14 cellular contexts compared by ENCODE assay signal in the genomic region with DNA sequence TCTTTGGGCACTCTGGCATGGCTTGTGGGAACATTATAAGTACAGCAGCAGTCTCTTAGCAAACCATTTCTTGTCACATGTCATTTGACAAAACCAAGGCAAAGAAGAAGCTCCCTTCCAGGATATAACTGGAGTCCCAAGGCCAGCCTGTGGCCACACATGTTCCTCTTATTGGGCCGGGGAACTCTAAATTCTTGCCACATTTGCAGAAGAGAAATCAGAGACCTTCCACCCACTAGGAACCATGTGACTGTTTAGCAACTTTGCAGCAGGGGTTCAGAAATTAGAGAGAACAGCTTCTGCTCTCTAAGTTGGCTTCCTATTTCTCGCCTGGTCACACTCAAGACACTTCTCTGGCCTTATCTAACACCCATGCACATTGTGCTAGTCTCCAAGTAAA. TPM values are rescaled to one million over a fixed set of nuclear protein-coding genes. Genes with fewer than 3 reads are reported as not detected.
DNase-seq lines count a peak whose midpoint lies in the region; ATAC-seq and TF ChIP-seq lines count a peak whose summit lies in the region.
"Had no signal": no experiment of that assay in that cellular context is flagged by ENCODE, and none has a peak within 500 bp of the region (broad histone marks: within the 10 kb centered on the region; RNA-seq: fewer than 3 reads in every experiment).

No MANE protein-coding gene starts in this region.

- H3K27ac Mint-ChIP-seq in CD8-positive, alpha-beta T cell: no peak overlapping the region
- no peak overlapping the region for H3K27ac Mint-ChIP-seq in type B pancreatic cell

- POLR2A ChIA-PET in CD8-positive, alpha-beta T cell (lab: Charles Lee): no interaction called here

- H3K27ac ChIP-seq in ascending aorta (no peak overlapping the region), neutrophil (peak overlapping the region; percentile 92)
- H3K27ac ChIP-seq in CD8-positive, alpha-beta T cell (ENCODE audit: low read depth, low read length): no peak overlapping the region

- H3K4me1 ChIP-seq in ascending aorta (no peaks in the 10 kb centered on the region), neutrophil (ENCODE audit: control insufficient read depth in 1 of 2, insufficient read depth in 1 of 2, low read depth in 1 of 2, low read length in 1 of 2) (peaks cover 43 to 44% of the 10 kb centered on the region in 2 experiments)
- H3K4me1 ChIP-seq in CD8-positive, alpha-beta T cell (ENCODE audit: insufficient read depth, low read length): no peaks in the 10 kb centered on the region
- H3K4me1 ChIP-seq: Caco-2 had no signal

- no peak overlapping the region for H3K4me3 ChIP-seq in ascending aorta
- peak overlapping the region; percentile 15 to 26 for H3K4me3 ChIP-seq in neutrophil (ENCODE audit: low read depth in 1 of 2, low read length in 1 of 2)
- no peak overlapping the region for H3K4me3 ChIP-seq in CD8-positive, alpha-beta T cell (ENCODE audit: low read depth, low read length)

- no peaks in the 10 kb centered on the region for H3K36me3 Mint-ChIP-seq in CD8-positive, alpha-beta T cell
- no peaks in the 10 kb centered on the region for H3K36me3 Mint-ChIP-seq in type B pancreatic cell

- peak; percentile 65 for ATAC-seq in GM18858 (IDR thresholded peaks at IDR 0.05; ENCODE audit: unreplicated experiment)
- ATAC-seq in HG03066 (IDR thresholded peaks at IDR 0.05; ENCODE audit: low read depth, unreplicated experiment): peak; percentile 48
- no peak for ATAC-seq in CD8-positive, alpha-beta T cell
- ATAC-seq: Panc1 had no signal

- no peak overlapping the region for H3K4me3 Mint-ChIP-seq in CD8-positive, alpha-beta T cell
- no peak overlapping the region for H3K4me3 Mint-ChIP-seq in type B pancreatic cell

- no peaks in the 10 kb centered on the region for H3K9me3 ChIP-seq in ascending aorta
- H3K9me3 ChIP-seq in neutrophil: no peaks in the 10 kb centered on the region
- no peaks in the 10 kb centered on the region for H3K9me3 ChIP-seq in CD8-positive, alpha-beta T cell (ENCODE audit: low read length)
- H3K9me3 ChIP-seq: Caco-2 had no signal

- H3K4me1 Mint-ChIP-seq in CD8-positive, alpha-beta T cell (ENCODE audit: low read depth): no peaks in the 10 kb centered on the region
- no peaks in the 10 kb centered on the region for H3K4me1 Mint-ChIP-seq in type B pancreatic cell (ENCODE audit: unreplicated experiment)

- TF ChIP-seq CTCF in ascending aorta (IDR thresholded peaks at IDR 0.05): no peak
- peak; percentile 30 for TF ChIP-seq CTCF in neutrophil (IDR thresholded peaks at IDR 0.05)
- no peak for TF ChIP-seq CTCF in CD8-positive, alpha-beta T cell (IDR thresholded peaks at IDR 0.05)
- TF ChIP-seq CTCF in type B pancreatic cell (conservative IDR thresholded peaks at IDR 0.05): no peak

- no peaks in the 10 kb centered on the region for H3K36me3 ChIP-seq in ascending aorta
- H3K36me3 ChIP-seq in neutrophil: no peaks in the 10 kb centered on the region
- H3K36me3 ChIP-seq in CD8-positive, alpha-beta T cell (ENCODE audit: insufficient read depth, low read length): no peaks in the 10 kb centered on the region

- H3K27me3 Mint-ChIP-seq in CD8-positive, alpha-beta T cell (ENCODE audit: low read depth): peaks cover 9% of the 10 kb centered on the region
- no peaks in the 10 kb centered on the region for H3K27me3 Mint-ChIP-seq in type B pancreatic cell

- H3K27me3 ChIP-seq in ascending aorta (no peaks in the 10 kb centered on the region), neutrophil (no peaks in the 10 kb centered on the region)
- no peaks in the 10 kb centered on the region for H3K27me3 ChIP-seq in CD8-positive, alpha-beta T cell (ENCODE audit: insufficient read depth, low read length)

- CTCF ChIA-PET in CD8-positive, alpha-beta T cell (lab: Charles Lee): no interaction called here

- DNase-seq in ascending aorta (ENCODE audit: low spot score in 2 of 2): peak; percentile 25 to 64
- DNase-seq in D341Med (ENCODE audit: low spot score): no peak
- DNase-seq in CD8-positive, alpha-beta T cell: no peak
- DNase-seq in activated CD8-positive, alpha-beta memory T cell treated with anti-CD3 and anti-CD28 coated beads, Interleukin-2, amount 50 U/mL, for 4 hours: no peak
- DNase-seq in type B pancreatic cell (ENCODE audit: extremely low spot score, unreplicated experiment): no peak
- DNase-seq: activated CD4-positive, alpha-beta T cell treated with anti-CD3 and anti-CD28 coated beads, Interleukin-2, amount 50 U/mL, for 1 hour; Caco-2; NCI-H1092 treated with DMSO at 0.1 percent for 48 hours had no signal

- H3K9me3 Mint-ChIP-seq in CD8-positive, alpha-beta T cell: no peaks in the 10 kb centered on the region
- H3K9me3 Mint-ChIP-seq in type B pancreatic cell: peaks cover 7% of the 10 kb centered on the region

- intact Hi-C loops in ascending aorta (cut with DNase I): no loop called here
- intact Hi-C loops in CD8-positive, alpha-beta T cell (cut with DNase I, micrococcal nuclease): loop anchor here in 1 of 2 experiments (5.0 kb wide), 1 partner anchor 565 kb away; no protein-coding TSS in a partner anchor

RNA-seq across cellular contexts. Expression of a gene that starts 20.4 kb away (rescaled TPM):
- total RNA-seq in ascending aorta (not detected), type B pancreatic cell (ENCODE audit: low replicate concordance) (3.6 and 22.4 TPM in 2 replicates)
- not detected for total RNA-seq in CD8-positive, alpha-beta T cell
- total RNA-seq: epithelial cell of proximal tubule, lung microvascular endothelial cell had no signal

RNA-seq across cellular contexts. Expression of a gene that starts 26.0 kb away (rescaled TPM):
- total RNA-seq in ascending aorta (not detected), type B pancreatic cell (ENCODE audit: low replicate concordance) (0.34 TPM in 1 of 2 replicates, not detected in the other)
- total RNA-seq in CD8-positive, alpha-beta T cell: not detected
- total RNA-seq: Caco-2, epithelial cell of proximal tubule, lung microvascular endothelial cell had no signal

RNA-seq across cellular contexts. Expression of a gene that starts 37.6 kb away (rescaled TPM):
- 2.1 TPM for total RNA-seq in ascending aorta
- not detected for total RNA-seq in CD8-positive, alpha-beta T cell
- 0.71 and 1.2 TPM in 2 replicates for total RNA-seq in type B pancreatic cell (ENCODE audit: low replicate concordance)
- total RNA-seq: lung microvascular endothelial cell had no signal

Comparison
In these comparisons a context has a peak if more than half of its experiments do, and no peak if none do; other contexts are left out.
1. DNase-seq: peak in ascending aorta (2 of 2); none in D341Med (single experiment), CD8-positive, alpha-beta T cell (0 of 7), activated CD8-positive, alpha-beta memory T cell treated with anti-CD3 and anti-CD28 coated beads, Interleukin-2, amount 50 U/mL, for 4 hours (single experiment) and type B pancreatic cell (single experiment).
2. H3K4me3 ChIP-seq: peak in neutrophil (2 of 2); none in ascending aorta (0 of 2) and CD8-positive, alpha-beta T cell (single experiment).